Comparison of ENCODE assay signal across 8 cellular contexts in the genomic region with DNA sequence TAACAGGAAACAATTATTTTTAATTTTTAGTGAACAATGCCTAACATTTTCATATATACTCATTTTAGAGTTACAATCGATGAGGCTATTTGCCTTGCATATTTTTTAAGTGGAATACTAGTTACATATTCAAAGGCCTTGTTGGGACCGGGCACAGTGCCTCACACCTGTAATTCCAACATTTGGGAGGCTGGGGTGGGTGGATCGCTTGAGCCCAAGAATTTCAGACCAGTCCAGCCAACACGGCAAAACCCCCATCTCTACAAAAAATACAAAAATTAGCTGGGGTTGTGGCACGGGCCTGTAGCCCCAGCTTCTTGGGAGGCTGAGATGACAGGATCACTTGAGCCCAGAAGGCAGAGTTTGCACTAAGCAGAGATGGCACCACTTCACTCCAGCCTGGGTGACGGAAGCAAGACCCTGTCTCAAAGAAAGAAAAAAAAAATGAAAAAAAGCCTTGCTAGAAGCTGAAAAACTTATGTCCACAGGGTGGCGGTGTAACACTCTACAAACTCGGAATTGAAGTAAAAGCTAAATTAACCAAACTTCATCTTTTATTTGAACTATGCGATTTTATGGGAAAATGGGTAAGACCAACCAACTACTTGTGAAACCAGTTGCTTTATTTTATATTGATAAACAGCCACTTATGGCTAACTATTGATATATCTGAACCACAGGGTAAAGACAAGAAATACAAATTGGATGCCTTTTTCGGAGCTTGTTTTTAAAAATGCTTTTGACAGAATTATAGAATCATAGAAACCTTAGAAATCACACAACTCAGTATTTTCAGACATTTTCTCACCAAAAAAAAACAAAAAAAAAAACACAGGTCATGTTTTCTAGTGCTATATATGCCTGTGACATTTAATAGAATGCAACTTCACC. TPM values are rescaled to one million over a fixed set of nuclear protein-coding genes. Genes with fewer than 3 reads are reported as not detected.
DNase-seq lines count a peak whose midpoint lies in the region; ATAC-seq and TF ChIP-seq lines count a peak whose summit lies in the region.

No MANE protein-coding gene starts in this region.

- ATAC-seq in GM19467 (IDR thresholded peaks at IDR 0.05; ENCODE audit: unreplicated experiment) = no peak

- H3K27ac Mint-ChIP-seq in activated CD4-positive, alpha-beta T cell treated with anti-CD3 and anti-CD28 coated beads, Interleukin-2, amount 10 ng/mL, durations not matched to agents 24 days and 14 days = no peak overlapping the region

- H3K27me3 ChIP-seq in HAP-1 (ENCODE audit: low read depth) = peaks cover 18% of the 10 kb centered on the region

- H3K4me1 ChIP-seq in HAP-1 = peaks cover 4% of the 10 kb centered on the region; the same call in 1 of the 2 replicates

- DNase-seq in HAP-1 (ENCODE audit: low spot score in 2 of 2) (peak; percentile 76 to 79), NCI-H446 treated with DMSO at 0.1 percent for 48 hours (lab: John Stamatoyannopoulos, UW) (peak; percentile 37), midbrain (lab: John Stamatoyannopoulos, UW) (peak; percentile 62)
- peak; percentile 88 for DNase-seq in activated CD4-positive, alpha-beta T cell treated with anti-CD3 and anti-CD28 coated beads, Interleukin-2, amount 10 ng/mL, durations not matched to agents 24 days and 14 days
- DNase-seq in effector CD4-positive, alpha-beta T cell = peak; percentile 48
- DNase-seq in stimulated activated naive CD4-positive, alpha-beta T cell (lab: John Stamatoyannopoulos, UW) = peak; percentile 6 to 72 (median 41)

- no peak overlapping the region for H3K4me3 Mint-ChIP-seq in activated CD4-positive, alpha-beta T cell treated with anti-CD3 and anti-CD28 coated beads, Interleukin-2, amount 10 ng/mL, durations not matched to agents 24 days and 14 days

- H3K9me3 Mint-ChIP-seq in activated CD4-positive, alpha-beta T cell treated with anti-CD3 and anti-CD28 coated beads, Interleukin-2, amount 10 ng/mL, durations not matched to agents 24 days and 14 days = no peaks in the 10 kb centered on the region

- H3K4me3 ChIP-seq in HAP-1 = no peak overlapping the region

- no peak overlapping the region for H3K27ac ChIP-seq in C4-2B

- TF ChIP-seq CTCF in C4-2B (conservative IDR thresholded peaks at IDR 0.05) = peak; percentile 75

- intact Hi-C loops in activated CD4-positive, alpha-beta T cell treated with anti-CD3 and anti-CD28 coated beads, Interleukin-2, amount 10 ng/mL, durations not matched to agents 24 days and 14 days (cut with micrococcal nuclease) = loop anchor here (1.0 to 10.0 kb wide), 3 partner anchors 105 to 156 kb away; no protein-coding TSS in a partner anchor

- no peaks in the 10 kb centered on the region for H3K36me3 Mint-ChIP-seq in activated CD4-positive, alpha-beta T cell treated with anti-CD3 and anti-CD28 coated beads, Interleukin-2, amount 10 ng/mL, durations not matched to agents 24 days and 14 days (ENCODE audit: low read depth)

- H3K9me3 ChIP-seq in HAP-1 = no peaks in the 10 kb centered on the region

- H3K36me3 ChIP-seq in HAP-1 (replicated peaks) = no peaks in the 10 kb centered on the region

- in situ Hi-C loops in HAP-1 (cut with MboI; ENCODE audit: low sequenced_read_pairs) = loop anchor here (5.0 to 10.0 kb wide), 2 partner anchors 103 to 375 kb away; no protein-coding TSS in a partner anchor

- peaks cover 47% of the 10 kb centered on the region for H3K27me3 Mint-ChIP-seq in activated CD4-positive, alpha-beta T cell treated with anti-CD3 and anti-CD28 coated beads, Interleukin-2, amount 10 ng/mL, durations not matched to agents 24 days and 14 days

- H3K4me1 Mint-ChIP-seq in activated CD4-positive, alpha-beta T cell treated with anti-CD3 and anti-CD28 coated beads, Interleukin-2, amount 10 ng/mL, durations not matched to agents 24 days and 14 days = no peaks in the 10 kb centered on the region

RNA-seq across cellular contexts. Expression of gene ROS1, which starts 24.1 kb away (rescaled TPM):
- total RNA-seq in activated CD4-positive, alpha-beta T cell treated with anti-CD3 and anti-CD28 coated beads, Interleukin-2, amount 10 ng/mL, durations not matched to agents 24 days and 14 days = not detected in 2 replicates

RNA-seq across cellular contexts. Expression of gene DCBLD1, which starts 32.7 kb away (rescaled TPM):
- 3.7 and 4.8 TPM in 2 replicates for total RNA-seq in activated CD4-positive, alpha-beta T cell treated with anti-CD3 and anti-CD28 coated beads, Interleukin-2, amount 10 ng/mL, durations not matched to agents 24 days and 14 days

Comparison
In these comparisons a context has a peak if more than half of its experiments do, and no peak if none do; other contexts are left out.
1. DNase-seq: peak in every context shown above with its lines; median percentile 88 in activated CD4-positive, alpha-beta T cell treated with anti-CD3 and anti-CD28 coated beads, Interleukin-2, amount 10 ng/mL, durations not matched to agents 24 days and 14 days; 78 in HAP-1; 62 in midbrain; 48 in effector CD4-positive, alpha-beta T cell; 41 in stimulated activated naive CD4-positive, alpha-beta T cell; 37 in NCI-H446 treated with DMSO at 0.1 percent for 48 hours.